Comparison of ENCODE assay signal across 13 cellular contexts in genomic region chr15:70702584-70702983, GRCh38.
DNase-seq lines count a peak whose midpoint lies in the region; ATAC-seq, FAIRE-seq and TF ChIP-seq lines count a peak whose summit lies in the region.
"Had no signal": no experiment of that assay in that cellular context is flagged by ENCODE, and none has a peak within 500 bp of the region (broad histone marks: within the 10 kb centered on the region; RNA-seq: fewer than 3 reads in every experiment).

No MANE protein-coding gene starts in this region.

- no peak for TF ChIP-seq CTCF in HFFc6 (IDR thresholded peaks at IDR 0.05)
- TF ChIP-seq CTCF in kidney (IDR thresholded peaks at IDR 0.05; ENCODE audit: borderline replicate concordance, extremely low read depth, insufficient read depth), result no peak
- TF ChIP-seq CTCF in suprapubic skin (IDR thresholded peaks at IDR 0.05), result no peak
- no peak for TF ChIP-seq CTCF in BE2C (IDR thresholded peaks at IDR 0.05; ENCODE audit: low read depth, low read length)

- peak overlapping the region; percentile 81 for H3K4me3 Mint-ChIP-seq in HFFc6
- no peak overlapping the region for H3K4me3 Mint-ChIP-seq in natural killer cell treated with Interleukin-12 subunit alpha and Interleukin-12 subunit beta and Interleukin-15 and Interleukin-18, amount 100 ng/mL, for 72 hours
- H3K4me3 Mint-ChIP-seq: activated naive CD4-positive, alpha-beta T cell treated with anti-CD3 and anti-CD28 coated beads, Interleukin-2, amount 50 U/mL, for 24 hours; CD8-positive, alpha-beta memory T cell had no signal

- no peak for ATAC-seq in natural killer cell treated with Interleukin-12 subunit alpha and Interleukin-12 subunit beta and Interleukin-15 and Interleukin-18, amount 100 ng/mL, for 72 hours

- H3K36me3 ChIP-seq in kidney (ENCODE audit: control insufficient read depth in 1 of 2, insufficient read depth in 2 of 2, low read length in 2 of 2) (no peaks in the 10 kb centered on the region), suprapubic skin (no peaks in the 10 kb centered on the region), BE2C (no peaks in the 10 kb centered on the region)

- intact Hi-C loops in kidney (cut with DNase I) (no loop called here), posterior vena cava (cut with DNase I) (no loop called here)

- H3K27ac Mint-ChIP-seq in HFFc6, result peak overlapping the region; percentile 83
- H3K27ac Mint-ChIP-seq in natural killer cell treated with Interleukin-12 subunit alpha and Interleukin-12 subunit beta and Interleukin-15 and Interleukin-18, amount 100 ng/mL, for 72 hours, result no peak overlapping the region
- H3K27ac Mint-ChIP-seq: activated naive CD4-positive, alpha-beta T cell treated with anti-CD3 and anti-CD28 coated beads, Interleukin-2, amount 50 U/mL, for 24 hours; CD8-positive, alpha-beta memory T cell had no signal

- H3K27ac ChIP-seq in kidney (ENCODE audit: low read depth in 2 of 2, low read length in 2 of 2) (peak overlapping the region; percentile 63 to 84), suprapubic skin (no peak overlapping the region)

- H3K36me3 Mint-ChIP-seq in HFFc6 (ENCODE audit: low read depth), result peaks cover 18% of the 10 kb centered on the region
- H3K36me3 Mint-ChIP-seq in natural killer cell treated with Interleukin-12 subunit alpha and Interleukin-12 subunit beta and Interleukin-15 and Interleukin-18, amount 100 ng/mL, for 72 hours, result no peaks in the 10 kb centered on the region
- H3K36me3 Mint-ChIP-seq: activated naive CD4-positive, alpha-beta T cell treated with anti-CD3 and anti-CD28 coated beads, Interleukin-2, amount 50 U/mL, for 24 hours; CD8-positive, alpha-beta memory T cell had no signal

- H3K4me3 ChIP-seq in kidney (ENCODE audit: low read length in 2 of 2), result peak overlapping the region; percentile 63 to 66
- H3K4me3 ChIP-seq in suprapubic skin, result peak overlapping the region; percentile 26
- no peak overlapping the region for H3K4me3 ChIP-seq in BE2C (ENCODE audit: low read depth, low read length)

- peak overlapping the region in 1 of 2 donors; percentile 68 for H3K9ac ChIP-seq in kidney (ENCODE audit: low read length in 2 of 2)

- H3K9me3 Mint-ChIP-seq in HFFc6, result no peaks in the 10 kb centered on the region
- H3K9me3 Mint-ChIP-seq in natural killer cell treated with Interleukin-12 subunit alpha and Interleukin-12 subunit beta and Interleukin-15 and Interleukin-18, amount 100 ng/mL, for 72 hours, result no peaks in the 10 kb centered on the region
- H3K9me3 Mint-ChIP-seq: activated naive CD4-positive, alpha-beta T cell treated with anti-CD3 and anti-CD28 coated beads, Interleukin-2, amount 50 U/mL, for 24 hours; CD8-positive, alpha-beta memory T cell had no signal

- TF ChIP-seq POLR2A in suprapubic skin (IDR thresholded peaks at IDR 0.05), result no peak

- H3K4me1 ChIP-seq in kidney (ENCODE audit: control insufficient read depth in 1 of 2, insufficient read depth in 1 of 2, low read depth in 1 of 2, low read length in 2 of 2), result peaks cover 11 to 39% of the 10 kb centered on the region in 2 donors
- peaks cover 42% of the 10 kb centered on the region for H3K4me1 ChIP-seq in suprapubic skin
- H3K4me1 ChIP-seq in BE2C, result no peaks in the 10 kb centered on the region

- no peak for TF ChIP-seq EP300 in suprapubic skin (IDR thresholded peaks at IDR 0.05)

- no peak for DNase-seq in HFFc6
- peak; percentile 16 for DNase-seq in astrocyte of the hippocampus (ENCODE audit: low read depth, low spot score)
- DNase-seq in kidney, result no peak
- no peak for DNase-seq in suprapubic skin (ENCODE audit: low spot score in 2 of 2)
- no peak for DNase-seq in BE2C
- DNase-seq in DMS114 treated with DMSO at 0.1 percent for 48 hours (lab: John Stamatoyannopoulos, UW; ENCODE audit: unreplicated experiment), result no peak
- no peak for DNase-seq in natural killer cell treated with Interleukin-12 subunit alpha and Interleukin-12 subunit beta and Interleukin-15 and Interleukin-18, amount 100 ng/mL, for 72 hours (ENCODE audit: low spot score)
- DNase-seq in posterior vena cava (ENCODE audit: low spot score), result no peak
- DNase-seq: activated CD8-positive, alpha-beta memory T cell treated with anti-CD3 and anti-CD28 coated beads for 24 hours; CD8-positive, alpha-beta memory T cell; mesendoderm; NCI-H1694 had no signal

- WGBS in suprapubic skin, result 57% methylated on average over 2 of the region's 2 CpGs

- FAIRE-seq in kidney (lab: Jason Lieb, UNC), result no peak

- H3K4me1 Mint-ChIP-seq in HFFc6 (ENCODE audit: low read depth), result peaks cover 93% of the 10 kb centered on the region
- H3K4me1 Mint-ChIP-seq in natural killer cell treated with Interleukin-12 subunit alpha and Interleukin-12 subunit beta and Interleukin-15 and Interleukin-18, amount 100 ng/mL, for 72 hours (ENCODE audit: low read depth in 2 of 2), result no peaks in the 10 kb centered on the region
- H3K4me1 Mint-ChIP-seq: activated naive CD4-positive, alpha-beta T cell treated with anti-CD3 and anti-CD28 coated beads, Interleukin-2, amount 50 U/mL, for 24 hours; CD8-positive, alpha-beta memory T cell had no signal

- H3K27me3 ChIP-seq in suprapubic skin (no peaks in the 10 kb centered on the region), BE2C (peaks cover 9% of the 10 kb centered on the region)

- H3K9me3 ChIP-seq in kidney (ENCODE audit: control insufficient read depth in 1 of 2, low read length in 2 of 2) (no peaks in the 10 kb centered on the region), suprapubic skin (no peaks in the 10 kb centered on the region), BE2C (no peaks in the 10 kb centered on the region)

- no peaks in the 10 kb centered on the region; the same call in 1 of the 2 replicates for H3K27me3 Mint-ChIP-seq in HFFc6 (ENCODE audit: insufficient read depth)
- peaks cover 19 to 34% of the 10 kb centered on the region in 2 donors for H3K27me3 Mint-ChIP-seq in natural killer cell treated with Interleukin-12 subunit alpha and Interleukin-12 subunit beta and Interleukin-15 and Interleukin-18, amount 100 ng/mL, for 72 hours
